ENCODE assay signal across 18 cellular contexts in genomic region chr15:84926491-84927220, GRCh38. TPM values are rescaled to one million over a fixed set of nuclear protein-coding genes. Genes with fewer than 3 reads are reported as not detected.
"Had no signal": no experiment of that assay in that cellular context is flagged by ENCODE, and none has a peak within 500 bp of the region (broad histone marks: within the 10 kb centered on the region; RNA-seq: fewer than 3 reads in every experiment).

No MANE protein-coding gene starts in this region.

- DNase-seq: activated CD4-positive, alpha-beta T cell treated with anti-CD3 and anti-CD28 coated beads for 48 hours; activated CD8-positive, alpha-beta T cell treated with anti-CD3 and anti-CD28 coated beads, Interleukin-2, amount 10 ng/mL, durations not matched to agents 7 days and 5 days; activated naive CD4-positive, alpha-beta T cell; colonic mucosa; effector CD4-positive, alpha-beta T cell; heart right ventricle; naive B cell; right lobe of liver; stimulated activated CD4-positive, alpha-beta T cell treated with anti-CD3 and anti-CD28 coated beads, Interleukin-4, amount 100 ng/mL, for 1 hour; stimulated activated CD8-positive, alpha-beta memory T cell treated with anti-CD3 and anti-CD28 coated beads, Interleukin-4, amount 100 ng/mL, for 48 hours; stimulated activated naive CD8-positive, alpha-beta T cell treated with anti-CD3 and anti-CD28 coated beads, Interleukin-15, amount 100 ng/mL, for 72 hours; T-cell had no signal

- H3K9me3 ChIP-seq: colonic mucosa, heart right ventricle, right lobe of liver, tibial nerve had no signal

- H3K27me3 ChIP-seq: colonic mucosa, heart right ventricle, right lobe of liver, tibial nerve had no signal

- H3K4me1 ChIP-seq: colonic mucosa had no signal

- H3K27ac ChIP-seq: colonic mucosa had no signal

- H3K4me3 ChIP-seq: colonic mucosa, heart right ventricle, right lobe of liver, tibial nerve had no signal

- ATAC-seq: activated CD8-positive, alpha-beta T cell treated with anti-CD3 and anti-CD28 coated beads, Interleukin-2, amount 10 ng/mL, durations not matched to agents 7 days and 5 days; heart right ventricle; right lobe of liver; stimulated activated naive CD8-positive, alpha-beta T cell treated with anti-CD3 and anti-CD28 coated beads, Interleukin-15, amount 100 ng/mL, for 72 hours; T-cell; WTC11 had no signal

- H3K36me3 ChIP-seq: colonic mucosa, heart right ventricle, tibial nerve had no signal

RNA-seq across cellular contexts. Expression of gene SLC28A1, which starts 42.2 kb away (rescaled TPM):
- total RNA-seq: activated CD8-positive, alpha-beta T cell treated with anti-CD3 and anti-CD28 coated beads, Interleukin-2, amount 10 ng/mL, durations not matched to agents 7 days and 5 days; activated T-helper 1 cell treated with anti-CD3 and anti-CD28 coated beads, Interleukin-12 subunit alpha, Interleukin-12 subunit beta, Interleukin-2, Interleukin-4 antibody, amounts not matched to agents 30 ng/mL and 10 ng/mL and 1 ng/mL, durations not matched to agents 14 hours and 24 hours and 36 hours; fibroblast of lung; frontal cortex; lower leg skin; T-cell; WTC11 had no signal
- polyA plus RNA-seq: fibroblast of lung had no signal
